Comparison of ENCODE assay signal across 2 cellular contexts in genomic region chr10:101224910-101225823, GRCh38.
TF ChIP-seq lines count a peak whose summit lies in the region.

No MANE protein-coding gene starts in this region.

TF ChIP-seq in GM23338, 12 proteins besides CTCF, POLR2A, EP300 and RAD21:
- TF ChIP-seq EZH2 (IDR thresholded peaks at IDR 0.05; ENCODE audit: low read depth, unreplicated experiment) = peak; percentile 97
- TF ChIP-seq POLR2AphosphoS5 (IDR thresholded peaks at IDR 0.05; ENCODE audit: low read depth) = no peak
- peak; percentile 55 for TF ChIP-seq EZH2phosphoT487 (IDR thresholded peaks at IDR 0.05; ENCODE audit: unreplicated experiment)

TF ChIP-seq in GM12878, 131 proteins besides CTCF, POLR2A, EP300 and RAD21:
- TF ChIP-seq SUZ12 (IDR thresholded peaks at IDR 0.05; ENCODE audit: unreplicated experiment) = peak; percentile 43
- no peak for TF ChIP-seq SREBF1 (IDR thresholded peaks at IDR 0.05; ENCODE audit: low read length)
